Comparison of ENCODE assay signal across 12 cellular contexts in the genomic region with DNA sequence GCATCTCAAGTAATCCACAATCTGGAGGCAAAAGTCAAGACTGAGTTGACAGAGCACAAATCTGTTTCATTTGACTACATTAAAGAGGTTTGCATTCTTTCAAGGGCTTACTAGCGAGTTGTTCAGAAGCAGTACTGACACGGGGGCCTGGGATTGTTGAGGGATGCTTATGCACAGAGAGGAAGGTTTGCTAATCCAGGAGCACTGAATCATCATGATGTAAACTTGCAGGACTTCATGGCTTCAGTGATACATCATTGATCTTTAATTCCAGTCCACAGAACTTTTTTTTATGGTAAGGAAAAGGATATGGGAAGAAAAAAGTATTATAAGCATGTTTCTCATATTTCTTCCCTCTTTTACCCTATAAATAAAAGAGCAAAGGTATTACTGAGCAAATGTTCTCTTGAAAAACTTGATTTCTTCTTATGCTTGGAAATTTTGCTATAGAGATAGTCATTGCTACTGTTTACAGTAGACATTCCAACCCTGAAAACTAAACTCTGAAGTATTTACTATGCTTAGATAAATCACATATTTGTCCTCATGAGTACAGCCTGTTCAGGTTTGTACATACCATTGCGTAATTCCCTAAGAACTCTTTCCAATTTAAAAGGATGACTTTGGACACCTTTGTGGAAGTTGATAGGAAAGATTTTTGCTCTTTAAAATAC.
DNase-seq lines count a peak whose midpoint lies in the region; ATAC-seq and TF ChIP-seq lines count a peak whose summit lies in the region.
"Had no signal": no experiment of that assay in that cellular context is flagged by ENCODE, and none has a peak within 500 bp of the region (broad histone marks: within the 10 kb centered on the region; RNA-seq: fewer than 3 reads in every experiment).

No MANE protein-coding gene starts in this region.

- TF ChIP-seq EP300 in sigmoid colon (IDR thresholded peaks at IDR 0.05), result peak in 2 of 4 donors; percentile 59 to 79

- intact Hi-C loops in sigmoid colon (cut with DNase I), result loop anchor here (5.0 kb wide), 1 partner anchor 79 kb away; a partner anchor contains a TSS

- H3K4me1 ChIP-seq in sigmoid colon, result peaks cover 0 to 28% (median 25%) of the 10 kb centered on the region in 4 donors

- POLR2A ChIA-PET in RWPE1 (lab: Yijun Ruan, JAX; ENCODE audit: low non-redundant PET), result no interaction called here

- H3K4me3 ChIP-seq in fibroblast of the aortic adventitia (ENCODE audit: low read depth, low read length), result no peak overlapping the region
- no peak overlapping the region for H3K4me3 ChIP-seq in sigmoid colon
- H3K4me3 ChIP-seq: esophagus squamous epithelium had no signal

- DNase-seq in ELF-1 (ENCODE audit: low read depth, low spot score), result peak; percentile 35
- peak; percentile 83 for DNase-seq in RWPE1 (ENCODE audit: low spot score)
- DNase-seq in fibroblast of the aortic adventitia (ENCODE audit: low read depth), result peak; percentile 90
- no peak for DNase-seq in sigmoid colon
- no peak for DNase-seq in erythroblast (lab: John Stamatoyannopoulos, UW)
- no peak for DNase-seq in ureter (ENCODE audit: low spot score)
- DNase-seq in activated CD4-positive, CD25-positive, alpha-beta regulatory T cell (lab: John Stamatoyannopoulos, UW), result no peak
- DNase-seq: esophagus squamous epithelium; GF-D8; naive thymus-derived CD8-positive, alpha-beta T cell; NCI-H146 had no signal

- WGBS in sigmoid colon, 2 donors, result 55 to 62% methylated on average over 3 of the region's 3 CpGs

- TF ChIP-seq CTCF in RWPE1 (conservative IDR thresholded peaks at IDR 0.05; ENCODE audit: low read depth) (no peak), fibroblast of the aortic adventitia (IDR thresholded peaks at IDR 0.05; ENCODE audit: insufficient read depth, low read length) (no peak), sigmoid colon (IDR thresholded peaks at IDR 0.05) (no peak)

- H3K36me3 ChIP-seq in sigmoid colon, result no peaks in the 10 kb centered on the region
- H3K36me3 ChIP-seq: esophagus squamous epithelium had no signal

- H3K27ac ChIP-seq in RWPE1, result peak overlapping the region; percentile 87
- H3K27ac ChIP-seq in sigmoid colon, result peak overlapping the region; percentile 48 to 84 (median 71)

- CTCF ChIA-PET in RWPE1 (lab: Yijun Ruan, JAX), result no interaction called here

- no peaks in the 10 kb centered on the region for H3K9me3 ChIP-seq in sigmoid colon
- H3K9me3 ChIP-seq: esophagus squamous epithelium had no signal

- no peak for ATAC-seq in GM21723 (IDR thresholded peaks at IDR 0.05; ENCODE audit: unreplicated experiment)
- ATAC-seq: naive thymus-derived CD8-positive, alpha-beta T cell had no signal

- H3K27me3 ChIP-seq in sigmoid colon, result no peaks in the 10 kb centered on the region
- H3K27me3 ChIP-seq: esophagus squamous epithelium had no signal

- no peak for TF ChIP-seq POLR2A in sigmoid colon (IDR thresholded peaks at IDR 0.05)
- TF ChIP-seq POLR2A in erythroblast (IDR thresholded peaks at IDR 0.05; ENCODE audit: low read length), result no peak

Comparison
In these comparisons a context has a peak if more than half of its experiments do, and no peak if none do; other contexts are left out.
1. DNase-seq: peak in ELF-1 (single experiment), RWPE1 (single experiment) and fibroblast of the aortic adventitia (single experiment); none in sigmoid colon (single experiment), erythroblast (0 of 2), ureter (single experiment) and activated CD4-positive, CD25-positive, alpha-beta regulatory T cell (0 of 4).